In genomic region chr3:171996178-171996817, GRCh38 we compare ENCODE assay signal across 18 cellular contexts.
"Had no signal": no experiment of that assay in that cellular context is flagged by ENCODE, and none has a peak within 500 bp of the region (broad histone marks: within the 10 kb centered on the region; RNA-seq: fewer than 3 reads in every experiment).

No MANE protein-coding gene starts in this region.

- H3K27me3 ChIP-seq: gastroesophageal sphincter, ovary, right atrium auricular region, sigmoid colon, tibial artery, upper lobe of left lung, uterus had no signal

- H3K27ac ChIP-seq: gastroesophageal sphincter, ovary, right atrium auricular region, sigmoid colon, tibial artery, upper lobe of left lung, uterus had no signal

- ATAC-seq: esophagus mucosa; gastroesophageal sphincter; left lobe of liver; naive thymus-derived CD4-positive, alpha-beta T cell had no signal

- H3K4me3 ChIP-seq: gastroesophageal sphincter, ovary, right atrium auricular region, sigmoid colon, skin epidermis, tibial artery, upper lobe of left lung, uterus had no signal

- H3K9me3 ChIP-seq: ovary, upper lobe of left lung had no signal

- H3K4me1 ChIP-seq: gastroesophageal sphincter, right atrium auricular region, sigmoid colon, tibial artery, upper lobe of left lung, uterus had no signal

- H3K27ac Mint-ChIP-seq: naive thymus-derived CD4-positive, alpha-beta T cell had no signal

- H3K4me3 Mint-ChIP-seq: naive thymus-derived CD4-positive, alpha-beta T cell; neural crest cell had no signal

- DNase-seq: effector memory CD4-positive, alpha-beta T cell; glutamatergic neuron; islet precursor cell; mammary epithelial cell; naive thymus-derived CD4-positive, alpha-beta T cell; ovary; sigmoid colon; stimulated activated CD4-positive, alpha-beta T cell treated with anti-CD3 and anti-CD28 coated beads, Interleukin-12 subunit alpha, Interleukin-12 subunit beta, amount 100 ng/mL, for 4 hours; stimulated activated naive CD4-positive, alpha-beta T cell treated with Interleukin-2 at 50 U/mL for 16 hours; tibial artery; upper lobe of left lung; uterus had no signal

- H3K36me3 ChIP-seq: gastroesophageal sphincter, ovary, right atrium auricular region, sigmoid colon, tibial artery, upper lobe of left lung, uterus had no signal
